In genomic region chr19:35360880-35361420, GRCh38 we compare ENCODE assay signal across 30 cellular contexts. TPM values are rescaled to one million over a fixed set of nuclear protein-coding genes. Genes with fewer than 3 reads are reported as not detected.
"Had no signal": no experiment of that assay in that cellular context is flagged by ENCODE, and none has a peak within 500 bp of the region (broad histone marks: within the 10 kb centered on the region; RNA-seq: fewer than 3 reads in every experiment).

No MANE protein-coding gene starts in this region.

- H3K36me3 ChIP-seq: colonic mucosa, lower lobe of right lung, neural progenitor cell, spleen, transverse colon, WERI-Rb-1 had no signal

- H3K9me3 Mint-ChIP-seq: activated CD4-positive, alpha-beta T cell treated with anti-CD3 and anti-CD28 coated beads, Interleukin-2, amount 10 ng/mL, durations not matched to agents 7 days and 5 days; activated naive CD8-positive, alpha-beta T cell treated with anti-CD3 and anti-CD28 coated beads for 36 hours; activated T-cell treated with anti-CD3 and anti-CD28 coated beads, Interleukin-2, amount 50 U/mL, for 4 hours; activated T-helper 2 cell treated with anti-CD3 and anti-CD28 coated beads, Interferon-gamma antibody, Interleukin-2, Interleukin-4, amounts not matched to agents 10 μg/mL and 5 μg/mL and 100 μg/mL, durations not matched to agents 14 hours and 24 hours and 36 hours; naive B cell; neural progenitor cell; stimulated activated naive CD8-positive, alpha-beta T cell treated with anti-CD3 and anti-CD28 coated beads, Interleukin-15, amount 100 ng/mL, for 72 hours had no signal

- H2AFZ ChIP-seq: neural progenitor cell had no signal

- H3K27ac ChIP-seq: colonic mucosa, lower lobe of right lung, neural progenitor cell, spleen, transverse colon, WERI-Rb-1 had no signal

- DNase-seq: activated CD4-positive, alpha-beta T cell treated with anti-CD3 and anti-CD28 coated beads, Interleukin-2, amount 10 ng/mL, durations not matched to agents 7 days and 5 days; activated CD4-positive, CD25-positive, alpha-beta regulatory T cell treated with anti-CD3 and anti-CD28 coated beads, Interleukin-2, amount 50 U/mL, for 72 hours; activated CD8-positive, alpha-beta T cell treated with anti-CD3 and anti-CD28 coated beads, Interleukin-2, amount 10 ng/mL, durations not matched to agents 7 days and 5 days; activated naive CD4-positive, alpha-beta T cell treated with Interleukin-2 at 50 U/mL for 16 hours; activated naive CD8-positive, alpha-beta T cell treated with anti-CD3 and anti-CD28 coated beads for 36 hours; activated T-cell treated with anti-CD3 and anti-CD28 coated beads, Interleukin-2, amount 50 U/mL, for 4 hours; colonic mucosa; foreskin fibroblast; lower lobe of right lung; naive B cell; retina; spleen; stimulated activated CD4-positive, alpha-beta T cell treated with anti-CD3 and anti-CD28 coated beads, Interleukin-4, amount 100 ng/mL, for 24 hours; stimulated activated naive CD8-positive, alpha-beta T cell treated with anti-CD3 and anti-CD28 coated beads, Interleukin-15, amount 100 ng/mL, for 72 hours; T-helper 1 cell; transverse colon; WERI-Rb-1 had no signal

- FAIRE-seq: TTC549 had no signal

- H3K27me3 Mint-ChIP-seq: progenitor cell of endocrine pancreas had no signal

- H3K27me3 ChIP-seq: colonic mucosa, neural progenitor cell, transverse colon had no signal

- H3K9ac ChIP-seq: neural progenitor cell had no signal

- H3K27ac Mint-ChIP-seq: activated CD4-positive, alpha-beta T cell treated with anti-CD3 and anti-CD28 coated beads, Interleukin-2, amount 10 ng/mL, durations not matched to agents 7 days and 5 days; activated CD8-positive, alpha-beta T cell treated with anti-CD3 and anti-CD28 coated beads, Interleukin-2, amount 10 ng/mL, durations not matched to agents 7 days and 5 days; activated naive CD8-positive, alpha-beta T cell treated with anti-CD3 and anti-CD28 coated beads for 36 hours; activated T-helper 2 cell treated with anti-CD3 and anti-CD28 coated beads, Interferon-gamma antibody, Interleukin-2, Interleukin-4, amounts not matched to agents 10 μg/mL and 5 μg/mL and 100 μg/mL, durations not matched to agents 14 hours and 24 hours and 36 hours; naive B cell; neural progenitor cell; progenitor cell of endocrine pancreas; stimulated activated naive CD8-positive, alpha-beta T cell treated with anti-CD3 and anti-CD28 coated beads, Interleukin-15, amount 100 ng/mL, for 72 hours had no signal

- ATAC-seq: activated CD8-positive, alpha-beta T cell treated with anti-CD3 and anti-CD28 coated beads, Interleukin-2, amount 10 ng/mL, durations not matched to agents 7 days and 5 days; activated T-cell treated with anti-CD3 and anti-CD28 coated beads, Interleukin-2, amount 50 U/mL, for 4 hours; left lobe of liver; lower lobe of right lung; stimulated activated naive CD8-positive, alpha-beta T cell treated with anti-CD3 and anti-CD28 coated beads, Interleukin-15, amount 100 ng/mL, for 72 hours had no signal

- H3K4me3 Mint-ChIP-seq: activated CD4-positive, alpha-beta T cell treated with anti-CD3 and anti-CD28 coated beads, Interleukin-2, amount 10 ng/mL, durations not matched to agents 7 days and 5 days; activated CD8-positive, alpha-beta T cell treated with anti-CD3 and anti-CD28 coated beads, Interleukin-2, amount 10 ng/mL, durations not matched to agents 7 days and 5 days; activated naive CD8-positive, alpha-beta T cell treated with anti-CD3 and anti-CD28 coated beads for 36 hours; activated T-cell treated with anti-CD3 and anti-CD28 coated beads, Interleukin-2, amount 50 U/mL, for 4 hours; naive B cell; neural progenitor cell; stimulated activated naive CD8-positive, alpha-beta T cell treated with anti-CD3 and anti-CD28 coated beads, Interleukin-15, amount 100 ng/mL, for 72 hours had no signal

- H3K4me3 ChIP-seq: colonic mucosa, lower lobe of right lung, neural progenitor cell, spleen, transverse colon had no signal

- H3K36me3 Mint-ChIP-seq: activated naive CD8-positive, alpha-beta T cell treated with anti-CD3 and anti-CD28 coated beads for 36 hours; naive B cell; neural progenitor cell had no signal

- H3K4me1 ChIP-seq: colonic mucosa, neural progenitor cell, transverse colon had no signal

- H3K4me2 ChIP-seq: neural progenitor cell had no signal

- H3K9me3 ChIP-seq: colonic mucosa, lower lobe of right lung, spleen, transverse colon had no signal

RNA-seq across cellular contexts. Expression of gene FFAR3, which starts 2.7 kb away (rescaled TPM):
- total RNA-seq: activated CD4-positive, alpha-beta T cell treated with anti-CD3 and anti-CD28 coated beads, Interleukin-2, amount 10 ng/mL, durations not matched to agents 7 days and 5 days; activated CD8-positive, alpha-beta T cell treated with anti-CD3 and anti-CD28 coated beads, Interleukin-2, amount 10 ng/mL, durations not matched to agents 7 days and 5 days; bronchial epithelial cell; epithelial cell of proximal tubule; fibroblast of lung; kidney epithelial cell; left lobe of liver; lower lobe of right lung; progenitor cell of endocrine pancreas had no signal
- polyA plus RNA-seq: fibroblast of lung had no signal

RNA-seq across cellular contexts. Expression of gene GPR42, which starts 9.9 kb away (rescaled TPM):
- total RNA-seq: activated CD4-positive, alpha-beta T cell treated with anti-CD3 and anti-CD28 coated beads, Interleukin-2, amount 10 ng/mL, durations not matched to agents 7 days and 5 days; activated CD8-positive, alpha-beta T cell treated with anti-CD3 and anti-CD28 coated beads, Interleukin-2, amount 10 ng/mL, durations not matched to agents 7 days and 5 days; bronchial epithelial cell; colonic mucosa; epithelial cell of proximal tubule; fibroblast of lung; kidney epithelial cell; left lobe of liver; lower lobe of right lung; mucosa of gallbladder; progenitor cell of endocrine pancreas; temporal lobe; transverse colon had no signal
- polyA plus RNA-seq: fibroblast of lung had no signal

RNA-seq across cellular contexts. Expression of gene FFAR1, which starts 13.2 kb away (rescaled TPM):
- total RNA-seq: activated CD4-positive, alpha-beta T cell treated with anti-CD3 and anti-CD28 coated beads, Interleukin-2, amount 10 ng/mL, durations not matched to agents 7 days and 5 days; activated CD8-positive, alpha-beta T cell treated with anti-CD3 and anti-CD28 coated beads, Interleukin-2, amount 10 ng/mL, durations not matched to agents 7 days and 5 days; activated T-cell treated with anti-CD3 and anti-CD28 coated beads, Interleukin-2, amount 50 U/mL, for 4 hours; bronchial epithelial cell; colonic mucosa; fibroblast of lung; left lobe of liver; lower lobe of right lung; mesenteric fat pad; mucosa of gallbladder; omental fat pad; temporal lobe had no signal
- polyA plus RNA-seq: fibroblast of lung had no signal

RNA-seq across cellular contexts. Expression of gene CD22, which starts 32.0 kb away (rescaled TPM):
- total RNA-seq: temporal lobe had no signal
